In the genomic region with DNA sequence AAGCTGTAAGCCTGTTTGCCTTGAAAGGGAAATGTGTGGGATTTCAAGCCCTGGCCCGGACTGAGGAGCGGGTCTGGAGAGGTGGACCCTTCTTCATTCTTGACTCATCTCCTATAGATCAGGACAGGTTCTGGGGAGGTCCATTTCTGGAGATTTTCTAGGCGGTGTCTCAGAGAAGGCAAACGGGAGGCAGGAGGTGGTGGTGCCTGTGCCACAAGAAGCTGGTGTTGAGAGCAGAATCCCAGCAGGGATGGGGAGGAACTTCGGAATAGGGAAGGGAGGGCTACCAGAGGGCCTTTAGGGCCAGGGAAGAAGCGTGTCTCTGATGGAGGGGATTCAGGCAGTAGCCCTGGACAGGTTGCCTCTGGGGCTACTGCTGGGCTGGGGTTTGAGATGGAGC, we compare ENCODE assay signal across 27 cellular contexts.
"Had no signal": no experiment of that assay in that cellular context is flagged by ENCODE, and none has a peak within 500 bp of the region (broad histone marks: within the 10 kb centered on the region; RNA-seq: fewer than 3 reads in every experiment).

No MANE protein-coding gene starts in this region.

- DNase-seq: activated CD4-positive, alpha-beta T cell treated with anti-CD3 and anti-CD28 coated beads for 4 hours; activated CD4-positive, alpha-beta T cell treated with anti-CD3 and anti-CD28 coated beads, Interleukin-2, amount 50 U/mL, for 4 hours; activated effector memory CD4-positive, alpha-beta T cell treated with Interleukin-2 at 50 U/mL for 16 hours; activated naive CD4-positive, alpha-beta T cell treated with Interleukin-2 at 50 U/mL for 16 hours; adrenal gland; aorta; caudate nucleus; endodermal cell; foreskin keratinocyte; heart right ventricle; kidney glomerular epithelial cell; left lung; lower lobe of right lung; mesendoderm; mucosa of descending colon; pancreas; retina; stimulated activated CD4-positive, alpha-beta T cell treated with anti-CD3 and anti-CD28 coated beads, Interleukin-1b, Interleukin-23, amount 100 ng/mL, for 48 hours; stimulated activated naive B cell treated with anti-CD40 and anti-IgM and Interleukin-4, amounts not matched to agents 10 μg/mL and 1 μg/mL and 100 μg/mL, for 72 hours; stomach; thyroid gland; upper lobe of left lung had no signal

- H3K4me2 ChIP-seq: smooth muscle cell had no signal

- H3K27me3 ChIP-seq: adrenal gland, foreskin keratinocyte, heart right ventricle, left lung, pancreas, stomach, thyroid gland, upper lobe of left lung had no signal

- H3K36me3 ChIP-seq: lower lobe of right lung, pancreas, prostate gland, thyroid gland had no signal

- H3K4me3 ChIP-seq: adrenal gland, heart right ventricle, left lung, lower lobe of right lung, mucosa of descending colon, pancreas, prostate gland, smooth muscle cell, stomach, thyroid gland, upper lobe of left lung had no signal

- H3K9me3 ChIP-seq: adrenal gland, heart right ventricle, left lung, lower lobe of right lung, mucosa of descending colon, pancreas, prostate gland, stomach, thyroid gland, upper lobe of left lung had no signal

- ATAC-seq: esophagus mucosa; foreskin keratinocyte; left lung; lower lobe of right lung; mucosa of descending colon; natural killer cell treated with Interleukin-12 subunit alpha and Interleukin-12 subunit beta and Interleukin-15 and Interleukin-18, amount 100 ng/mL, for 72 hours; pancreas; stimulated activated naive B cell treated with anti-CD40 and anti-IgM and Interleukin-4, amounts not matched to agents 10 μg/mL and 1 μg/mL and 100 μg/mL, for 72 hours had no signal

- H3K27ac ChIP-seq: adrenal gland, foreskin keratinocyte, heart right ventricle, left lung, lower lobe of right lung, pancreas, prostate gland, stomach, thyroid gland, upper lobe of left lung, VCaP had no signal

- H3K4me1 ChIP-seq: left lung, lower lobe of right lung, pancreas, prostate gland, upper lobe of left lung had no signal
